ENCODE assay signal across 26 cellular contexts in genomic region chr20:62786100-62786499, GRCh38. TPM values are rescaled to one million over a fixed set of nuclear protein-coding genes. Genes with fewer than 3 reads are reported as not detected.
A peak's percentile ranks its signal among the peaks of the same experiment; 100 is the strongest.
DNase-seq lines count a peak whose midpoint lies in the region; ATAC-seq, FAIRE-seq and TF ChIP-seq lines count a peak whose summit lies in the region.
"Had no signal": no experiment of that assay in that cellular context is flagged by ENCODE, and none has a peak within 500 bp of the region (broad histone marks: within the 10 kb centered on the region; RNA-seq: fewer than 3 reads in every experiment).

No MANE protein-coding gene starts in this region.

- TF ChIP-seq POLR2A in H54 (IDR thresholded peaks at IDR 0.05; ENCODE audit: low read depth, low read length): no peak
- no peak for TF ChIP-seq POLR2A in suprapubic skin (IDR thresholded peaks at IDR 0.05)
- TF ChIP-seq POLR2A in Peyer's patch (IDR thresholded peaks at IDR 0.05): no peak

- H3K27ac Mint-ChIP-seq in GM23338 (no peak overlapping the region), nephron progenitor cell (peak overlapping the region; percentile 97)
- H3K27ac Mint-ChIP-seq: activated CD8-positive, alpha-beta memory T cell treated with anti-CD3 and anti-CD28 coated beads, Interleukin-2, amount 10 ng/mL, durations not matched to agents 7 days and 5 days; memory B cell had no signal

- H3K27ac ChIP-seq in BLaER1 (peak overlapping the region; percentile 83), GM23338 (ENCODE audit: low read depth) (no peak overlapping the region), foreskin keratinocyte (no peak overlapping the region), suprapubic skin (no peak overlapping the region), Peyer's patch (no peak overlapping the region)
- H3K27ac ChIP-seq: brain microvascular endothelial cell, psoas muscle, upper lobe of right lung had no signal

- H3K27me3 ChIP-seq in BLaER1 (no peaks in the 10 kb centered on the region), GM23338 (ENCODE audit: insufficient read depth) (no peaks in the 10 kb centered on the region), foreskin keratinocyte (no peaks in the 10 kb centered on the region), suprapubic skin (peaks cover 16% of the 10 kb centered on the region), Peyer's patch (no peaks in the 10 kb centered on the region)
- H3K27me3 ChIP-seq: brain microvascular endothelial cell, upper lobe of right lung had no signal

- H3K4me1 Mint-ChIP-seq in GM23338 (peaks cover 7% of the 10 kb centered on the region), nephron progenitor cell (peaks cover 48% of the 10 kb centered on the region)

- H3K79me2 ChIP-seq in GM23338 (replicated peaks; ENCODE audit: insufficient read depth): no peaks in the 10 kb centered on the region

- DNase-seq in GM23338 (ENCODE audit: low spot score): no peak
- DNase-seq in astrocyte of the hippocampus (ENCODE audit: low read depth, low spot score): peak; percentile 35
- DNase-seq in nephron progenitor cell: no peak
- no peak for DNase-seq in foreskin keratinocyte
- no peak for DNase-seq in H54 (ENCODE audit: insufficient read length, low spot score)
- no peak for DNase-seq in suprapubic skin (ENCODE audit: low spot score in 2 of 2)
- no peak for DNase-seq in Peyer's patch
- DNase-seq: activated CD4-positive, alpha-beta T cell treated with anti-CD3 and anti-CD28 coated beads, Interleukin-2, amount 50 U/mL, for 4 hours; activated CD8-positive, alpha-beta memory T cell treated with anti-CD3 and anti-CD28 coated beads, Interleukin-2, amount 10 ng/mL, durations not matched to agents 7 days and 5 days; activated T-cell treated with anti-CD3 and anti-CD28 coated beads, Interleukin-2, amount 50 U/mL, for 48 hours; brain microvascular endothelial cell; COR-L47; DMS53; Kasumi-1; left lung; NCI-H1436; NCI-H510A; psoas muscle; stimulated activated CD4-positive, alpha-beta T cell treated with anti-CD3 and anti-CD28 coated beads, Interleukin-15, amount 100 ng/mL, for 24 hours; substantia nigra; upper lobe of right lung had no signal

- no peak for FAIRE-seq in H54 (lab: Jason Lieb, UNC)
- FAIRE-seq: G401.6 had no signal

- ATAC-seq in GM23338 (peak; percentile 17; the same call in 2 of the 3 replicates), foreskin keratinocyte (no peak)
- ATAC-seq: activated CD4-positive, CD25-positive, alpha-beta regulatory T cell treated with anti-CD3 and anti-CD28 coated beads, Interleukin-2, amount 50 U/mL, for 24 hours; activated CD8-positive, alpha-beta memory T cell treated with anti-CD3 and anti-CD28 coated beads, Interleukin-2, amount 10 ng/mL, durations not matched to agents 7 days and 5 days; left lung; psoas muscle; stimulated activated effector memory CD8-positive, alpha-beta T cell treated with anti-CD3 and anti-CD28 coated beads, Interleukin-12 subunit alpha, Interleukin-12 subunit beta, amount 100 ng/mL, for 72 hours; upper lobe of right lung had no signal

- no peaks in the 10 kb centered on the region for H3K9me3 Mint-ChIP-seq in GM23338
- H3K9me3 Mint-ChIP-seq in nephron progenitor cell: no peaks in the 10 kb centered on the region
- H3K9me3 Mint-ChIP-seq: memory B cell; stimulated activated effector memory CD8-positive, alpha-beta T cell treated with anti-CD3 and anti-CD28 coated beads, Interleukin-12 subunit alpha, Interleukin-12 subunit beta, amount 100 ng/mL, for 72 hours had no signal

- H3K36me3 ChIP-seq in BLaER1 (no peaks in the 10 kb centered on the region), GM23338 (ENCODE audit: insufficient read depth) (no peaks in the 10 kb centered on the region), suprapubic skin (no peaks in the 10 kb centered on the region), Peyer's patch (no peaks in the 10 kb centered on the region)
- H3K36me3 ChIP-seq: brain microvascular endothelial cell, left lung, upper lobe of right lung had no signal

- 0 out of 2 replicates have a peak, but pooled peaks cover 2% of the 10 kb centered on the region for H3F3A ChIP-seq in GM23338 (replicated peaks; ENCODE audit: low read depth)

- H3K36me3 Mint-ChIP-seq in GM23338 (ENCODE audit: low read depth) (no peaks in the 10 kb centered on the region), nephron progenitor cell (ENCODE audit: low read depth) (no peaks in the 10 kb centered on the region)
- H3K36me3 Mint-ChIP-seq: activated CD8-positive, alpha-beta memory T cell treated with anti-CD3 and anti-CD28 coated beads, Interleukin-2, amount 10 ng/mL, durations not matched to agents 7 days and 5 days; memory B cell; stimulated activated effector memory CD8-positive, alpha-beta T cell treated with anti-CD3 and anti-CD28 coated beads, Interleukin-12 subunit alpha, Interleukin-12 subunit beta, amount 100 ng/mL, for 72 hours had no signal

- H3K4me1 ChIP-seq in BLaER1 (peaks cover 96% of the 10 kb centered on the region), GM23338 (ENCODE audit: insufficient read depth) (no peaks in the 10 kb centered on the region), foreskin keratinocyte (no peaks in the 10 kb centered on the region), suprapubic skin (peaks cover under 1% of the 10 kb centered on the region), Peyer's patch (no peaks in the 10 kb centered on the region)

- 66% methylated on average over 9 of the region's 13 CpGs for WGBS in suprapubic skin

- no peaks in the 10 kb centered on the region for H3K9me2 ChIP-seq in GM23338 (ENCODE audit: insufficient read depth)

- H3K9me3 ChIP-seq in BLaER1 (no peaks in the 10 kb centered on the region), suprapubic skin (no peaks in the 10 kb centered on the region), Peyer's patch (no peaks in the 10 kb centered on the region)
- H3K9me3 ChIP-seq: left lung, psoas muscle, upper lobe of right lung had no signal

- H3K27me3 Mint-ChIP-seq in GM23338 (ENCODE audit: insufficient read depth, low read depth, poor library complexity) (peaks cover 8% of the 10 kb centered on the region), nephron progenitor cell (ENCODE audit: low read depth, poor library complexity) (peaks cover 16% of the 10 kb centered on the region)
- H3K27me3 Mint-ChIP-seq: activated CD8-positive, alpha-beta memory T cell treated with anti-CD3 and anti-CD28 coated beads, Interleukin-2, amount 10 ng/mL, durations not matched to agents 7 days and 5 days; memory B cell had no signal

- no peak for TF ChIP-seq EP300 in suprapubic skin (IDR thresholded peaks at IDR 0.05)

- peak overlapping the region; percentile 23; the same call in 1 of the 2 replicates for H2AFZ ChIP-seq in GM23338

- H3K4me3 ChIP-seq in BLaER1 (0 out of 2 replicates have a peak overlapping the region, but pooled peaks have one; percentile 32), GM23338 (no peak overlapping the region), suprapubic skin (no peak overlapping the region), Peyer's patch (no peak overlapping the region)
- H3K4me3 ChIP-seq: left lung, psoas muscle, upper lobe of right lung had no signal

- H3K4me2 ChIP-seq in BLaER1: peak overlapping the region; percentile 90
- no peak overlapping the region for H3K4me2 ChIP-seq in GM23338

- H3K9ac ChIP-seq in BLaER1: peak overlapping the region; percentile 72

- H4K20me1 ChIP-seq in BLaER1 (no peaks in the 10 kb centered on the region), GM23338 (replicated peaks; ENCODE audit: insufficient read depth) (no peaks in the 10 kb centered on the region)

- H3K4me3 Mint-ChIP-seq in GM23338 (no peak overlapping the region), nephron progenitor cell (no peak overlapping the region)
- H3K4me3 Mint-ChIP-seq: activated CD8-positive, alpha-beta memory T cell treated with anti-CD3 and anti-CD28 coated beads, Interleukin-2, amount 10 ng/mL, durations not matched to agents 7 days and 5 days; memory B cell; stimulated activated effector memory CD8-positive, alpha-beta T cell treated with anti-CD3 and anti-CD28 coated beads, Interleukin-12 subunit alpha, Interleukin-12 subunit beta, amount 100 ng/mL, for 72 hours had no signal

- TF ChIP-seq CTCF in GM23338 (conservative IDR thresholded peaks at IDR 0.05; ENCODE audit: low read depth in 2 of 2): no peak
- TF ChIP-seq CTCF in nephron progenitor cell (IDR thresholded peaks at IDR 0.05): no peak
- no peak for TF ChIP-seq CTCF in foreskin keratinocyte (conservative IDR thresholded peaks at IDR 0.05)
- TF ChIP-seq CTCF in suprapubic skin (IDR thresholded peaks at IDR 0.05): no peak
- TF ChIP-seq CTCF in Peyer's patch (IDR thresholded peaks at IDR 0.05): no peak

TF ChIP-seq in GM23338, 12 proteins besides CTCF, POLR2A, EP300 and RAD21 (continues in another document):
- TF ChIP-seq STAT1 (IDR thresholded peaks at IDR 0.05; ENCODE audit: unreplicated experiment) (no peak), ETS1 (IDR thresholded peaks at IDR 0.05) (no peak), POLR2AphosphoS5 (IDR thresholded peaks at IDR 0.05; ENCODE audit: low read depth) (no peak), EZH2 (IDR thresholded peaks at IDR 0.05; ENCODE audit: low read depth, unreplicated experiment) (no peak)

RNA-seq across cellular contexts. Expression of gene MRGBP, which starts 10.2 kb away (rescaled TPM):
- total RNA-seq in GM23338 (2014; rRNA removed; shearing (Covaris generic)): 24.3 and 26.0 TPM in 2 replicates
- polyA plus RNA-seq in GM23338 (2016; fragmentation: Nextera tagmentation; extraction: Ambion mirVana) (19.7 and 20.9 TPM in 2 replicates), foreskin keratinocyte (20.5 and 23.1 TPM in 2 replicates)
- total RNA-seq in foreskin keratinocyte (25.3 and 26.5 TPM in 2 replicates), suprapubic skin (10 to 100 TPM in 3 of 4 donors, 1 to 10 TPM in 1; 10.0 to 13.3 (median 11.7) TPM), Peyer's patch (10 to 100 TPM; 11.6 to 15.4 (median 13.3) TPM)

RNA-seq across cellular contexts. Expression of gene OGFR, which starts 18.5 kb away (rescaled TPM):
- 48.8 and 50.6 TPM in 2 replicates for total RNA-seq in GM23338 (2014; rRNA removed; shearing (Covaris generic))
- polyA plus RNA-seq in GM23338 (2016; fragmentation: Nextera tagmentation; extraction: Ambion mirVana) (9.6 and 12.3 TPM in 2 replicates), foreskin keratinocyte (45.9 and 54.3 TPM in 2 replicates)
- total RNA-seq in foreskin keratinocyte (45.2 and 46.3 TPM in 2 replicates), suprapubic skin (10 to 100 TPM; 32.1 to 54.1 (median 42.5) TPM), Peyer's patch (10 to 100 TPM; 73.3 to 88.3 (median 76.3) TPM)

RNA-seq across cellular contexts. Expression of gene COL9A3, which starts 30.8 kb away (rescaled TPM):
- total RNA-seq in GM23338 (2014; rRNA removed; shearing (Covaris generic)): 110 and 113 TPM in 2 replicates
- polyA plus RNA-seq in GM23338 (2016; fragmentation: Nextera tagmentation; extraction: Ambion mirVana): 74.9 and 79.4 TPM in 2 replicates
- total RNA-seq in foreskin keratinocyte: 10.1 and 10.8 TPM in 2 replicates
- 13.9 and 14.4 TPM in 2 replicates for polyA plus RNA-seq in foreskin keratinocyte
- total RNA-seq in suprapubic skin: 10 to 100 TPM in 1 of 4 donors, 1 to 10 TPM in 3; 6.1 to 11.3 (median 8.1) TPM
- 10 to 100 TPM in 1 of 4 donors, 1 to 10 TPM in 3; 3.3 to 19.8 (median 4.1) TPM for total RNA-seq in Peyer's patch
